9 cellular contexts compared by ENCODE assay signal in the genomic region with DNA sequence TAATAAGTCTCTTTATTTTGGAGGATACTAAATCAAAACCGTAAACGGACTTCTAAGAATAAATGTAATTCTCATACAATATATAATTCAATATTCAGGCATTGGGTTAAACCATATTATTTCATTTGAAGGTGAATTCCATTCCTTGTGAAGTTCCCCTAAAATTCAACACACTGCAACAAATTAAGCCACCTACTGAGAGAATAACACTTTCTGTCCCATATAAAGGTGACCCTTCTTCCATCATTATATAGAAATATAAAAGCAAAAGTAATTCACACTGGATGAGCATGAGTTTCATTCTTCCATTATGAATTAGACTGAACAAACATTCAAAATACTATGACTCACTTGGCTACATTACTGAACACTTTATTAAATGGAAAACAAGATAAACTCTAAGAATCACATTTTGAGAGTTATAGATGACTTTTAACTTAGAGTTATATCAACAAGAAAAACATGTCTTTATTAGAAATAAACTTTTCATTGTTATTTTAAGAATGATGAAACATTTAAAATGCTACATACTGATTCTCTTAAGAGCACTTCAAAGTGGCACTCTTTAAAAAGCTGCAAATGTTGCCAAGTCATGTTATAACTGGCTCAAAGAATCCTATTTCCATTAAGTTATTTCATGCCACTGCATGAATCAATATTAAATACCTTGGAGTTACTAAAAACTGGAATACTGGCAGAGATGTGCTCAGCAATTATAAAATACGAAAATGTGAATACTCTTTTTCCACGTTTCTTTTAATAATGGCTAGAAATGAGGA. TPM values are rescaled to one million over a fixed set of nuclear protein-coding genes. Genes with fewer than 3 reads are reported as not detected.
DNase-seq lines count a peak whose midpoint lies in the region; ATAC-seq and TF ChIP-seq lines count a peak whose summit lies in the region.
"Had no signal": no experiment of that assay in that cellular context is flagged by ENCODE, and none has a peak within 500 bp of the region (broad histone marks: within the 10 kb centered on the region; RNA-seq: fewer than 3 reads in every experiment).

No MANE protein-coding gene starts in this region.

- DNase-seq in NCI-H2171 treated with DMSO at 0.1 percent for 48 hours (lab: John Stamatoyannopoulos, UW) = peak; percentile 9
- no peak for DNase-seq in NCI-H2171 (lab: John Stamatoyannopoulos, UW)
- DNase-seq in activated T-helper 1 cell treated with anti-CD3 and anti-CD28 coated beads, Interleukin-12 subunit alpha, Interleukin-12 subunit beta, Interleukin-2, Interleukin-4 antibody, amounts not matched to agents 30 ng/mL and 10 ng/mL and 1 ng/mL, durations not matched to agents 14 hours and 24 hours and 36 hours (ENCODE audit: low spot score) = no peak
- peak; percentile 35 for DNase-seq in fibroblast of peridontal ligament (ENCODE audit: extremely low read depth)
- no peak for DNase-seq in smooth muscle cell (lab: John Stamatoyannopoulos, UW; ENCODE audit: unreplicated experiment)
- DNase-seq in NCI-H187 treated with DMSO at 0.1 percent for 48 hours (lab: John Stamatoyannopoulos, UW) = no peak
- DNase-seq in mesenteric fat pad (ENCODE audit: low spot score) = no peak
- DNase-seq: activated CD4-positive, alpha-beta T cell treated with anti-CD3 and anti-CD28 coated beads, Interleukin-2, amount 50 U/mL, for 4 hours had no signal

- peaks cover 76% of the 10 kb centered on the region for H4K20me1 ChIP-seq in smooth muscle cell (ENCODE audit: low read depth)

- no peak for TF ChIP-seq CTCF in smooth muscle cell (IDR thresholded peaks at IDR 0.05; ENCODE audit: borderline replicate concordance, insufficient read depth, poor library complexity, severe bottlenecking)

- H3K4me3 ChIP-seq in smooth muscle cell = peak overlapping the region; percentile 86

- no peaks in the 10 kb centered on the region for H3K36me3 ChIP-seq in smooth muscle cell (ENCODE audit: low read depth)

- H3K27me3 ChIP-seq in smooth muscle cell (ENCODE audit: low read depth) = no peaks in the 10 kb centered on the region

- peaks cover 64% of the 10 kb centered on the region for H3K4me1 ChIP-seq in smooth muscle cell (ENCODE audit: low read depth)

- peaks cover 83% of the 10 kb centered on the region for H3K79me2 ChIP-seq in smooth muscle cell (ENCODE audit: low read depth)

- no peaks in the 10 kb centered on the region for H3K27me3 Mint-ChIP-seq in activated T-helper 1 cell treated with anti-CD3 and anti-CD28 coated beads, Interleukin-12 subunit alpha, Interleukin-12 subunit beta, Interleukin-2, Interleukin-4 antibody, amounts not matched to agents 30 ng/mL and 10 ng/mL and 1 ng/mL, durations not matched to agents 14 hours and 24 hours and 36 hours (ENCODE audit: insufficient read depth)

- no peaks in the 10 kb centered on the region for H3K9me3 ChIP-seq in smooth muscle cell (replicated peaks; ENCODE audit: low read depth)

- intact Hi-C loops in activated T-helper 1 cell treated with anti-CD3 and anti-CD28 coated beads, Interleukin-12 subunit alpha, Interleukin-12 subunit beta, Interleukin-2, Interleukin-4 antibody, amounts not matched to agents 30 ng/mL and 10 ng/mL and 1 ng/mL, durations not matched to agents 14 hours and 24 hours and 36 hours (cut with micrococcal nuclease) = no loop called here

- peak overlapping the region; percentile 84 for H3K9ac ChIP-seq in smooth muscle cell (ENCODE audit: low read depth)

- no peak for ATAC-seq in HG03469 (IDR thresholded peaks at IDR 0.05; ENCODE audit: unreplicated experiment)

- H3K27ac ChIP-seq in smooth muscle cell (ENCODE audit: low read depth) = peak overlapping the region; percentile 75

- H3K4me2 ChIP-seq in smooth muscle cell = peak overlapping the region; percentile 97

- no peak overlapping the region for H2AFZ ChIP-seq in smooth muscle cell (ENCODE audit: low read depth)

- WGBS in smooth muscle cell (ENCODE audit: low lambda C conversion rate) = 50% methylated on average over 4 of the region's 4 CpGs

- H3K27ac Mint-ChIP-seq in activated T-helper 1 cell treated with anti-CD3 and anti-CD28 coated beads, Interleukin-12 subunit alpha, Interleukin-12 subunit beta, Interleukin-2, Interleukin-4 antibody, amounts not matched to agents 30 ng/mL and 10 ng/mL and 1 ng/mL, durations not matched to agents 14 hours and 24 hours and 36 hours = peak overlapping the region; percentile 56

- peaks cover 24% of the 10 kb centered on the region for H3K4me1 Mint-ChIP-seq in activated T-helper 1 cell treated with anti-CD3 and anti-CD28 coated beads, Interleukin-12 subunit alpha, Interleukin-12 subunit beta, Interleukin-2, Interleukin-4 antibody, amounts not matched to agents 30 ng/mL and 10 ng/mL and 1 ng/mL, durations not matched to agents 14 hours and 24 hours and 36 hours (ENCODE audit: low read depth)

- no peaks in the 10 kb centered on the region for H3K9me3 Mint-ChIP-seq in activated T-helper 1 cell treated with anti-CD3 and anti-CD28 coated beads, Interleukin-12 subunit alpha, Interleukin-12 subunit beta, Interleukin-2, Interleukin-4 antibody, amounts not matched to agents 30 ng/mL and 10 ng/mL and 1 ng/mL, durations not matched to agents 14 hours and 24 hours and 36 hours

- peaks cover 41% of the 10 kb centered on the region for H3F3A ChIP-seq in smooth muscle cell (ENCODE audit: low read depth)

- peak overlapping the region; percentile 78 for H3K4me3 Mint-ChIP-seq in activated T-helper 1 cell treated with anti-CD3 and anti-CD28 coated beads, Interleukin-12 subunit alpha, Interleukin-12 subunit beta, Interleukin-2, Interleukin-4 antibody, amounts not matched to agents 30 ng/mL and 10 ng/mL and 1 ng/mL, durations not matched to agents 14 hours and 24 hours and 36 hours

- H3K36me3 Mint-ChIP-seq in activated T-helper 1 cell treated with anti-CD3 and anti-CD28 coated beads, Interleukin-12 subunit alpha, Interleukin-12 subunit beta, Interleukin-2, Interleukin-4 antibody, amounts not matched to agents 30 ng/mL and 10 ng/mL and 1 ng/mL, durations not matched to agents 14 hours and 24 hours and 36 hours (ENCODE audit: low read depth) = peaks cover 11% of the 10 kb centered on the region

RNA-seq across cellular contexts. Expression of a gene that starts 2.7 kb away (rescaled TPM):
- 62.0 and 68.6 TPM in 2 replicates for total RNA-seq in activated T-helper 1 cell treated with anti-CD3 and anti-CD28 coated beads, Interleukin-12 subunit alpha, Interleukin-12 subunit beta, Interleukin-2, Interleukin-4 antibody, amounts not matched to agents 30 ng/mL and 10 ng/mL and 1 ng/mL, durations not matched to agents 14 hours and 24 hours and 36 hours
- total RNA-seq in smooth muscle cell (374 and 429 TPM in 2 replicates), mesenteric fat pad (19.5 TPM)
- 20.4 and 30.9 TPM in 2 replicates for polyA plus RNA-seq in smooth muscle cell

Comparison
In these comparisons a context has a peak if more than half of its experiments do, and no peak if none do; other contexts are left out.
1. DNase-seq: peak in NCI-H2171 treated with DMSO at 0.1 percent for 48 hours (single experiment) and fibroblast of peridontal ligament (single experiment); none in NCI-H2171 (single experiment), activated T-helper 1 cell treated with anti-CD3 and anti-CD28 coated beads, Interleukin-12 subunit alpha, Interleukin-12 subunit beta, Interleukin-2, Interleukin-4 antibody, amounts not matched to agents 30 ng/mL and 10 ng/mL and 1 ng/mL, durations not matched to agents 14 hours and 24 hours and 36 hours (single experiment), smooth muscle cell (single experiment), NCI-H187 treated with DMSO at 0.1 percent for 48 hours (single experiment) and mesenteric fat pad (single experiment).